Comparison of ENCODE assay signal across 1 cellular context in the genomic region with DNA sequence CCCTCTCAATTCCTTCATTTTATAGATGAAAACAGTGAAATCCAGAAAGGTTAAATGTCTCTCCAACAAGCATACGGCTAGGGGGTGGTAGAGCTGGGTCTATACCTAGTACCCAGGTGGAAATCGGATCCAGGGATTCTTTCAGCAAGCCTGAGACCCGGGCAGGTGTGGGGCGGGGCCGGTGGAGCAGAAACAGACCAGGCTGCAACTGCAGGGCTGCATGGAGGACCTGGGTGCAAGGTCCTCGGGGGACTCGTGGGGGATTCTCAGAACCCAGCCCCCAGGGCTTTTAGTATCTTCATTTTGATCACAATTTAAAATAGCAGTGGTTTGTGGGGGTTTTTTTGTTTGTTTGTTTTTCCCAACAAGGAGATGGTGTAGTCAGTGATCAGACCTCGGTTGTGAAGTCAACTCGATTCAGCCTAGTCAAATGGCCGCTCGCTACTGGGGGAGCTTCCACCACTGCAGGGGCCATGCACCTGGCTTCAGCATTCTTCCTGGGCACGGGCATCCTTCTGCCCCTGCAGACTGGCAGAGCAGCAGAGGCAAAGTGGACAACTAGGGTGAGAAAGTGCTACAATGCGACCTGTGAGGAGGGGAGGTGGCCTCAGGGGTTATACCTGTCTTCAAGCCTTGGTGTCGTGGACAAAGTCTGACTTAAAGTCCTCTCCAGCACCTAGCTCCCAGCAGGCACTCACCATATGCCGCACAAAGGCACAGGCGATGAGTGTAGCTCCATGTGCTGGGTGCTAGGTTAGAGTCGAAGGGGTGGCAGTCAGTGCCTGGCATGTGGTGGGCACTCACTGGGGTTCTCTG.
TF ChIP-seq lines count a peak whose summit lies in the region.

No MANE protein-coding gene starts in this region.

TF ChIP-seq in HepG2, 621 proteins besides CTCF, POLR2A, EP300 and RAD21 (continues in another document):
- TF ChIP-seq, protein P1, sequence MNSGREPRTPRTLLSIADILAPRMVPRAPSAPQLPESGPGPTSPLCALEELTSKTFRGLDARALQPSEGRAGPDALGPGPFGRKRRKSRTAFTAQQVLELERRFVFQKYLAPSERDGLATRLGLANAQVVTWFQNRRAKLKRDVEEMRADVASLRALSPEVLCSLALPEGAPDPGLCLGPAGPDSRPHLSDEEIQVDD (CRISPR knock-in tag; IDR thresholded peaks at IDR 0.05; ENCODE audit: borderline replicate concordance) = no peak
- TF ChIP-seq ZC3H4 (CRISPR knock-in tag; IDR thresholded peaks at IDR 0.05; ENCODE audit: borderline replicate concordance) = no peak
- TF ChIP-seq GATAD2A (CRISPR knock-in tag; IDR thresholded peaks at IDR 0.05) = peak; percentile 32; the same call in 1 of the 2 replicates
- no peak for TF ChIP-seq FOXA3 (CRISPR knock-in tag; IDR thresholded peaks at IDR 0.05)
- TF ChIP-seq ZSCAN20 (CRISPR knock-in tag; IDR thresholded peaks at IDR 0.05; ENCODE audit: borderline replicate concordance) = no peak
- no peak for TF ChIP-seq IKZF1 (IDR thresholded peaks at IDR 0.05)
- TF ChIP-seq ZKSCAN5 (CRISPR knock-in tag; IDR thresholded peaks at IDR 0.05) = no peak
- no peak for TF ChIP-seq MAFG (CRISPR knock-in tag; IDR thresholded peaks at IDR 0.05)
- no peak for TF ChIP-seq DNMT3B (CRISPR knock-in tag; conservative IDR thresholded peaks at IDR 0.05)
- TF ChIP-seq ZNF629 (CRISPR knock-in tag; conservative IDR thresholded peaks at IDR 0.05) = no peak
- no peak for TF ChIP-seq PCBP2 (optimal IDR thresholded peaks at IDR 0.05; ENCODE audit: low read depth, low read length, poor library complexity, severe bottlenecking)
- TF ChIP-seq AGO1 (IDR thresholded peaks at IDR 0.05; ENCODE audit: low read depth, low read length, poor library complexity, severe bottlenecking) = no peak
- 0 out of 2 replicates have a peak, but pooled peaks have one; percentile 40 for TF ChIP-seq ZSCAN29 (CRISPR knock-in tag; conservative IDR thresholded peaks at IDR 0.05)
- no peak for TF ChIP-seq MED1 (CRISPR knock-in tag; IDR thresholded peaks at IDR 0.05)
- TF ChIP-seq ZFP62 (CRISPR knock-in tag; IDR thresholded peaks at IDR 0.05) = no peak
- no peak for TF ChIP-seq ZNF431 (CRISPR knock-in tag; IDR thresholded peaks at IDR 0.05; ENCODE audit: borderline replicate concordance, low read depth)
- TF ChIP-seq, protein P2, sequence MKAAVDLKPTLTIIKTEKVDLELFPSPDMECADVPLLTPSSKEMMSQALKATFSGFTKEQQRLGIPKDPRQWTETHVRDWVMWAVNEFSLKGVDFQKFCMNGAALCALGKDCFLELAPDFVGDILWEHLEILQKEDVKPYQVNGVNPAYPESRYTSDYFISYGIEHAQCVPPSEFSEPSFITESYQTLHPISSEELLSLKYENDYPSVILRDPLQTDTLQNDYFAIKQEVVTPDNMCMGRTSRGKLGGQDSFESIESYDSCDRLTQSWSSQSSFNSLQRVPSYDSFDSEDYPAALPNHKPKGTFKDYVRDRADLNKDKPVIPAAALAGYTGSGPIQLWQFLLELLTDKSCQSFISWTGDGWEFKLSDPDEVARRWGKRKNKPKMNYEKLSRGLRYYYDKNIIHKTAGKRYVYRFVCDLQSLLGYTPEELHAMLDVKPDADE (CRISPR knock-in tag; IDR thresholded peaks at IDR 0.05) = no peak
- TF ChIP-seq ZNF605 (CRISPR knock-in tag; IDR thresholded peaks at IDR 0.05) = peak; percentile 52; the same call in 1 of the 2 replicates
- TF ChIP-seq ZBTB46 (CRISPR knock-in tag; IDR thresholded peaks at IDR 0.05; ENCODE audit: borderline replicate concordance) = no peak
- TF ChIP-seq, protein P3, sequence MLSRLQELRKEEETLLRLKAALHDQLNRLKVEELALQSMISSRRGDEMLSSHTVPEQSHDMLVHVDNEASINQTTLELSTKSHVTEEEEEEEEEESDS (CRISPR knock-in tag; IDR thresholded peaks at IDR 0.05; ENCODE audit: borderline replicate concordance) = 0 out of 2 replicates have a peak, but pooled peaks have one; percentile 39
- no peak for TF ChIP-seq ZKSCAN1 (IDR thresholded peaks at IDR 0.05; ENCODE audit: low read length)
- no peak for TF ChIP-seq XBP1 (CRISPR knock-in tag; IDR thresholded peaks at IDR 0.05)
- TF ChIP-seq ZNF510 (CRISPR knock-in tag; IDR thresholded peaks at IDR 0.05; ENCODE audit: low read depth) = no peak
- no peak for TF ChIP-seq MYNN (CRISPR knock-in tag; IDR thresholded peaks at IDR 0.05; ENCODE audit: low read depth)
- no peak for TF ChIP-seq TSC22D2 (CRISPR knock-in tag; IDR thresholded peaks at IDR 0.05; ENCODE audit: borderline replicate concordance)
- TF ChIP-seq, protein P4, sequence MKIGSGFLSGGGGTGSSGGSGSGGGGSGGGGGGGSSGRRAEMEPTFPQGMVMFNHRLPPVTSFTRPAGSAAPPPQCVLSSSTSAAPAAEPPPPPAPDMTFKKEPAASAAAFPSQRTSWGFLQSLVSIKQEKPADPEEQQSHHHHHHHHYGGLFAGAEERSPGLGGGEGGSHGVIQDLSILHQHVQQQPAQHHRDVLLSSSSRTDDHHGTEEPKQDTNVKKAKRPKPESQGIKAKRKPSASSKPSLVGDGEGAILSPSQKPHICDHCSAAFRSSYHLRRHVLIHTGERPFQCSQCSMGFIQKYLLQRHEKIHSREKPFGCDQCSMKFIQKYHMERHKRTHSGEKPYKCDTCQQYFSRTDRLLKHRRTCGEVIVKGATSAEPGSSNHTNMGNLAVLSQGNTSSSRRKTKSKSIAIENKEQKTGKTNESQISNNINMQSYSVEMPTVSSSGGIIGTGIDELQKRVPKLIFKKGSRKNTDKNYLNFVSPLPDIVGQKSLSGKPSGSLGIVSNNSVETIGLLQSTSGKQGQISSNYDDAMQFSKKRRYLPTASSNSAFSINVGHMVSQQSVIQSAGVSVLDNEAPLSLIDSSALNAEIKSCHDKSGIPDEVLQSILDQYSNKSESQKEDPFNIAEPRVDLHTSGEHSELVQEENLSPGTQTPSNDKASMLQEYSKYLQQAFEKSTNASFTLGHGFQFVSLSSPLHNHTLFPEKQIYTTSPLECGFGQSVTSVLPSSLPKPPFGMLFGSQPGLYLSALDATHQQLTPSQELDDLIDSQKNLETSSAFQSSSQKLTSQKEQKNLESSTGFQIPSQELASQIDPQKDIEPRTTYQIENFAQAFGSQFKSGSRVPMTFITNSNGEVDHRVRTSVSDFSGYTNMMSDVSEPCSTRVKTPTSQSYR (CRISPR knock-in tag; IDR thresholded peaks at IDR 0.05; ENCODE audit: borderline replicate concordance) = no peak
- no peak for TF ChIP-seq FOSL2 (CRISPR knock-in tag; IDR thresholded peaks at IDR 0.05)
- TF ChIP-seq XRCC5 (optimal IDR thresholded peaks at IDR 0.05; ENCODE audit: low read length) = no peak
- TF ChIP-seq ZNF318 (CRISPR knock-in tag; IDR thresholded peaks at IDR 0.05) = no peak
- TF ChIP-seq, protein P5, sequence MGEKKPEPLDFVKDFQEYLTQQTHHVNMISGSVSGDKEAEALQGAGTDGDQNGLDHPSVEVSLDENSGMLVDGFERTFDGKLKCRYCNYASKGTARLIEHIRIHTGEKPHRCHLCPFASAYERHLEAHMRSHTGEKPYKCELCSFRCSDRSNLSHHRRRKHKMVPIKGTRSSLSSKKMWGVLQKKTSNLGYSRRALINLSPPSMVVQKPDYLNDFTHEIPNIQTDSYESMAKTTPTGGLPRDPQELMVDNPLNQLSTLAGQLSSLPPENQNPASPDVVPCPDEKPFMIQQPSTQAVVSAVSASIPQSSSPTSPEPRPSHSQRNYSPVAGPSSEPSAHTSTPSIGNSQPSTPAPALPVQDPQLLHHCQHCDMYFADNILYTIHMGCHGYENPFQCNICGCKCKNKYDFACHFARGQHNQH (CRISPR knock-in tag; IDR thresholded peaks at IDR 0.05) = no peak
- no peak; the same call in 1 of the 2 replicates for TF ChIP-seq TFE3 (CRISPR knock-in tag; IDR thresholded peaks at IDR 0.05)
- TF ChIP-seq, protein P6, sequence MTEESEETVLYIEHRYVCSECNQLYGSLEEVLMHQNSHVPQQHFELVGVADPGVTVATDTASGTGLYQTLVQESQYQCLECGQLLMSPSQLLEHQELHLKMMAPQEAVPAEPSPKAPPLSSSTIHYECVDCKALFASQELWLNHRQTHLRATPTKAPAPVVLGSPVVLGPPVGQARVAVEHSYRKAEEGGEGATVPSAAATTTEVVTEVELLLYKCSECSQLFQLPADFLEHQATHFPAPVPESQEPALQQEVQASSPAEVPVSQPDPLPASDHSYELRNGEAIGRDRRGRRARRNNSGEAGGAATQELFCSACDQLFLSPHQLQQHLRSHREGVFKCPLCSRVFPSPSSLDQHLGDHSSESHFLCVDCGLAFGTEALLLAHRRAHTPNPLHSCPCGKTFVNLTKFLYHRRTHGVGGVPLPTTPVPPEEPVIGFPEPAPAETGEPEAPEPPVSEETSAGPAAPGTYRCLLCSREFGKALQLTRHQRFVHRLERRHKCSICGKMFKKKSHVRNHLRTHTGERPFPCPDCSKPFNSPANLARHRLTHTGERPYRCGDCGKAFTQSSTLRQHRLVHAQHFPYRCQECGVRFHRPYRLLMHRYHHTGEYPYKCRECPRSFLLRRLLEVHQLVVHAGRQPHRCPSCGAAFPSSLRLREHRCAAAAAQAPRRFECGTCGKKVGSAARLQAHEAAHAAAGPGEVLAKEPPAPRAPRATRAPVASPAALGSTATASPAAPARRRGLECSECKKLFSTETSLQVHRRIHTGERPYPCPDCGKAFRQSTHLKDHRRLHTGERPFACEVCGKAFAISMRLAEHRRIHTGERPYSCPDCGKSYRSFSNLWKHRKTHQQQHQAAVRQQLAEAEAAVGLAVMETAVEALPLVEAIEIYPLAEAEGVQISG (CRISPR knock-in tag; IDR thresholded peaks at IDR 0.05) = peak; percentile 2
- no peak for TF ChIP-seq NR2F1 (CRISPR knock-in tag; IDR thresholded peaks at IDR 0.05)
- TF ChIP-seq CREM (IDR thresholded peaks at IDR 0.05) = no peak
- TF ChIP-seq CREM (CRISPR knock-in tag; IDR thresholded peaks at IDR 0.05) = no peak
